In the genomic region with DNA sequence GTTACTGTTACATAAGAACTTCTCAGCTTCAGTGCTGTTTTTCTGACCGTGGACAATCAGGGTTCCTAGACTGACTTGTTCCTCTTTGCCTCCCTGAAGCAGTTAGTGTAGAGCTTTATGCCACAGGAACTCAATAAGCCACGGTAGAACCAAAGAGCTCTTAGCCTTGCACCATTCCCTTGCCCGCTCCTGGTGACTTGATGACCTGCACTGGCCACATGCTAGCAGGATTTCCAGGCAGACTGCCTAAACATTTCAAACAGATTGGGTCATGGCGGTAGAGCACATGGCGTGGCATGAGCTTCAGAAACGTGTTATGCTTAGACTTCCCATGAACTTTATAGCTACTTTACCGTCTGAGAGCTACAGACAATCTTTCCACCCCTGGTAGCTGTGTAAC, we compare ENCODE assay signal across 13 cellular contexts. TPM values are rescaled to one million over a fixed set of nuclear protein-coding genes. Genes with fewer than 3 reads are reported as not detected.
A peak's percentile ranks its signal among the peaks of the same experiment; 100 is the strongest.
DNase-seq lines count a peak whose midpoint lies in the region; ATAC-seq and TF ChIP-seq lines count a peak whose summit lies in the region.
"Had no signal": no experiment of that assay in that cellular context is flagged by ENCODE, and none has a peak within 500 bp of the region (broad histone marks: within the 10 kb centered on the region; RNA-seq: fewer than 3 reads in every experiment).

No MANE protein-coding gene starts in this region.

- TF ChIP-seq CTCF in OCI-LY3 (IDR thresholded peaks at IDR 0.05; ENCODE audit: low read depth, low read length), result no peak

- H3K9me3 ChIP-seq in OCI-LY3 (ENCODE audit: insufficient read depth, low read length), result no peaks in the 10 kb centered on the region
- H3K9me3 ChIP-seq: ascending aorta had no signal

- H4K20me1 ChIP-seq in OCI-LY3 (ENCODE audit: insufficient read depth, low read length), result peaks cover 8% of the 10 kb centered on the region

- H3K4me3 Mint-ChIP-seq in activated CD4-positive, alpha-beta T cell treated with anti-CD3 and anti-CD28 coated beads, Interleukin-2, amount 10 ng/mL, durations not matched to agents 24 days and 14 days, result peak overlapping the region; percentile 77
- peak overlapping the region; percentile 89 for H3K4me3 Mint-ChIP-seq in natural killer cell treated with Interleukin-12 subunit alpha and Interleukin-12 subunit beta and Interleukin-15 and Interleukin-18, amount 100 ng/mL, for 72 hours
- H3K4me3 Mint-ChIP-seq: stimulated activated memory B cell treated with anti-CD40 and anti-IgM and Interleukin-4, amounts not matched to agents 10 μg/mL and 1 μg/mL and 100 μg/mL, for 72 hours had no signal

- H3K4me2 ChIP-seq in OCI-LY3 (ENCODE audit: low read length), result peak overlapping the region; percentile 84

- no peak overlapping the region for H3K27ac ChIP-seq in OCI-LY3 (ENCODE audit: low read length)
- H3K27ac ChIP-seq: ascending aorta had no signal

- ATAC-seq in natural killer cell treated with Interleukin-12 subunit alpha and Interleukin-12 subunit beta and Interleukin-15 and Interleukin-18, amount 100 ng/mL, for 72 hours, result no peak
- no peak for ATAC-seq in HG02852 (IDR thresholded peaks at IDR 0.05; ENCODE audit: unreplicated experiment)
- ATAC-seq in HG03025 (IDR thresholded peaks at IDR 0.05; ENCODE audit: low FRiP score, unreplicated experiment), result no peak

- no peak for DNase-seq in activated CD4-positive, alpha-beta T cell treated with anti-CD3 and anti-CD28 coated beads, Interleukin-2, amount 10 ng/mL, durations not matched to agents 24 days and 14 days
- DNase-seq in activated CD4-positive, alpha-beta T cell treated with anti-CD3 and anti-CD28 coated beads, Interleukin-2, amount 50 U/mL, for 1 hour, result no peak
- DNase-seq in amniotic epithelial cell (ENCODE audit: low read depth) (peak; percentile 29), C1 segment of cervical spinal cord (lab: John Stamatoyannopoulos, UW) (no peak)
- DNase-seq in natural killer cell treated with Interleukin-12 subunit alpha and Interleukin-12 subunit beta and Interleukin-15 and Interleukin-18, amount 100 ng/mL, for 72 hours (ENCODE audit: low spot score), result no peak
- DNase-seq: DMS79; NCI-H2107; stimulated activated CD4-positive, alpha-beta T cell treated with anti-CD3 and anti-CD28 coated beads, Interleukin-2, amount 100 ng/mL, for 48 hours had no signal

- intact Hi-C loops in activated CD4-positive, alpha-beta T cell treated with anti-CD3 and anti-CD28 coated beads, Interleukin-2, amount 10 ng/mL, durations not matched to agents 24 days and 14 days (cut with micrococcal nuclease), result no loop called here

- H3K27me3 ChIP-seq in OCI-LY3 (ENCODE audit: low read depth, low read length), result peaks cover 76% of the 10 kb centered on the region
- H3K27me3 ChIP-seq: ascending aorta had no signal

- H3K36me3 ChIP-seq in OCI-LY3 (replicated peaks; ENCODE audit: low read depth, low read length), result no peaks in the 10 kb centered on the region
- H3K36me3 ChIP-seq: ascending aorta had no signal

- no peaks in the 10 kb centered on the region for H3K79me2 ChIP-seq in OCI-LY3 (ENCODE audit: low read length)

- peak overlapping the region; percentile 70; the same call in 1 of the 2 replicates for H3K4me3 ChIP-seq in OCI-LY3 (ENCODE audit: low read length)
- H3K4me3 ChIP-seq: ascending aorta had no signal

- no peak overlapping the region for H2AFZ ChIP-seq in OCI-LY3 (ENCODE audit: low read depth, low read length)

- H3K36me3 Mint-ChIP-seq in activated CD4-positive, alpha-beta T cell treated with anti-CD3 and anti-CD28 coated beads, Interleukin-2, amount 10 ng/mL, durations not matched to agents 24 days and 14 days (ENCODE audit: low read depth), result peaks cover 7% of the 10 kb centered on the region
- H3K36me3 Mint-ChIP-seq in natural killer cell treated with Interleukin-12 subunit alpha and Interleukin-12 subunit beta and Interleukin-15 and Interleukin-18, amount 100 ng/mL, for 72 hours, result peaks cover 5% of the 10 kb centered on the region
- H3K36me3 Mint-ChIP-seq: stimulated activated memory B cell treated with anti-CD40 and anti-IgM and Interleukin-4, amounts not matched to agents 10 μg/mL and 1 μg/mL and 100 μg/mL, for 72 hours had no signal

- peak overlapping the region; percentile 100 for H3K27ac Mint-ChIP-seq in activated CD4-positive, alpha-beta T cell treated with anti-CD3 and anti-CD28 coated beads, Interleukin-2, amount 10 ng/mL, durations not matched to agents 24 days and 14 days
- peak overlapping the region; percentile 88 to 94 for H3K27ac Mint-ChIP-seq in natural killer cell treated with Interleukin-12 subunit alpha and Interleukin-12 subunit beta and Interleukin-15 and Interleukin-18, amount 100 ng/mL, for 72 hours

- H3K27me3 Mint-ChIP-seq in activated CD4-positive, alpha-beta T cell treated with anti-CD3 and anti-CD28 coated beads, Interleukin-2, amount 10 ng/mL, durations not matched to agents 24 days and 14 days, result peaks cover 4% of the 10 kb centered on the region
- no peaks in the 10 kb centered on the region for H3K27me3 Mint-ChIP-seq in natural killer cell treated with Interleukin-12 subunit alpha and Interleukin-12 subunit beta and Interleukin-15 and Interleukin-18, amount 100 ng/mL, for 72 hours

- H3K9ac ChIP-seq in OCI-LY3 (ENCODE audit: low read length), result no peak overlapping the region

- peaks cover 84% of the 10 kb centered on the region for H3K4me1 Mint-ChIP-seq in activated CD4-positive, alpha-beta T cell treated with anti-CD3 and anti-CD28 coated beads, Interleukin-2, amount 10 ng/mL, durations not matched to agents 24 days and 14 days
- peaks cover 61 to 75% of the 10 kb centered on the region in 2 donors for H3K4me1 Mint-ChIP-seq in natural killer cell treated with Interleukin-12 subunit alpha and Interleukin-12 subunit beta and Interleukin-15 and Interleukin-18, amount 100 ng/mL, for 72 hours (ENCODE audit: low read depth in 2 of 2)

- H3K9me3 Mint-ChIP-seq in activated CD4-positive, alpha-beta T cell treated with anti-CD3 and anti-CD28 coated beads, Interleukin-2, amount 10 ng/mL, durations not matched to agents 24 days and 14 days, result peaks cover 8% of the 10 kb centered on the region
- peaks cover 2% of the 10 kb centered on the region for H3K9me3 Mint-ChIP-seq in natural killer cell treated with Interleukin-12 subunit alpha and Interleukin-12 subunit beta and Interleukin-15 and Interleukin-18, amount 100 ng/mL, for 72 hours
- H3K9me3 Mint-ChIP-seq: stimulated activated memory B cell treated with anti-CD40 and anti-IgM and Interleukin-4, amounts not matched to agents 10 μg/mL and 1 μg/mL and 100 μg/mL, for 72 hours had no signal

- H3K4me1 ChIP-seq in OCI-LY3 (ENCODE audit: low read length), result peaks cover 44% of the 10 kb centered on the region
- H3K4me1 ChIP-seq: ascending aorta had no signal

RNA-seq across cellular contexts. Expression of gene FASLG, which starts 18.8 kb away (rescaled TPM):
- 54.4 and 55.9 TPM in 2 replicates for total RNA-seq in activated CD4-positive, alpha-beta T cell treated with anti-CD3 and anti-CD28 coated beads, Interleukin-2, amount 10 ng/mL, durations not matched to agents 24 days and 14 days
- total RNA-seq in natural killer cell treated with Interleukin-12 subunit alpha and Interleukin-12 subunit beta and Interleukin-15 and Interleukin-18, amount 100 ng/mL, for 72 hours, result 100 to 1,000 TPM in 1 of 2 donors, 10 to 100 TPM in 1; 80.6 to 195 TPM
- total RNA-seq: ascending aorta had no signal
